In genomic region chr13:98098511-98098910, GRCh38 we compare ENCODE assay signal across 25 cellular contexts. TPM values are rescaled to one million over a fixed set of nuclear protein-coding genes. Genes with fewer than 3 reads are reported as not detected.
DNase-seq lines count a peak whose midpoint lies in the region; ATAC-seq and TF ChIP-seq lines count a peak whose summit lies in the region.
"Had no signal": no experiment of that assay in that cellular context is flagged by ENCODE, and none has a peak within 500 bp of the region (broad histone marks: within the 10 kb centered on the region; RNA-seq: fewer than 3 reads in every experiment).

No MANE protein-coding gene starts in this region.

- H3K4me3 Mint-ChIP-seq in nephron, result peak overlapping the region in 1 of 3 experiments; percentile 4
- no peak overlapping the region for H3K4me3 Mint-ChIP-seq in activated T-cell treated with anti-CD3 and anti-CD28 coated beads, Interleukin-2, amount 50 U/mL, for 72 hours
- H3K4me3 Mint-ChIP-seq: activated CD4-positive, alpha-beta memory T cell treated with anti-CD3 and anti-CD28 coated beads for 36 hours; activated naive CD8-positive, alpha-beta T cell treated with anti-CD3 and anti-CD28 coated beads, Interleukin-2, amount 10 ng/mL, durations not matched to agents 7 days and 5 days; T-cell had no signal

- peaks cover 23% of the 10 kb centered on the region for H3K4me1 Mint-ChIP-seq in nephron
- H3K4me1 Mint-ChIP-seq in activated T-cell treated with anti-CD3 and anti-CD28 coated beads, Interleukin-2, amount 50 U/mL, for 72 hours (ENCODE audit: low read depth), result no peaks in the 10 kb centered on the region
- H3K4me1 Mint-ChIP-seq: activated naive CD8-positive, alpha-beta T cell treated with anti-CD3 and anti-CD28 coated beads, Interleukin-2, amount 10 ng/mL, durations not matched to agents 7 days and 5 days; T-cell had no signal

- H3K9me3 ChIP-seq in heart left ventricle, result no peaks in the 10 kb centered on the region
- H3K9me3 ChIP-seq: body of pancreas, gastroesophageal sphincter, mucosa of descending colon, Peyer's patch, tibial artery had no signal

- no peak for TF ChIP-seq POLR2A in heart left ventricle (IDR thresholded peaks at IDR 0.05)

- no peak overlapping the region for H3K4me3 ChIP-seq in heart left ventricle
- H3K4me3 ChIP-seq: body of pancreas, gastroesophageal sphincter, mucosa of descending colon, Peyer's patch, tibial artery had no signal

- peaks cover 15% of the 10 kb centered on the region for H3K9me3 Mint-ChIP-seq in nephron
- peaks cover 0 to under 1% of the 10 kb centered on the region in 2 donors for H3K9me3 Mint-ChIP-seq in activated T-cell treated with anti-CD3 and anti-CD28 coated beads, Interleukin-2, amount 50 U/mL, for 72 hours
- H3K9me3 Mint-ChIP-seq: activated CD4-positive, alpha-beta memory T cell treated with anti-CD3 and anti-CD28 coated beads for 36 hours; activated naive CD8-positive, alpha-beta T cell treated with anti-CD3 and anti-CD28 coated beads, Interleukin-2, amount 10 ng/mL, durations not matched to agents 7 days and 5 days; T-cell had no signal

- no peaks in the 10 kb centered on the region for H3K4me1 ChIP-seq in heart left ventricle
- H3K4me1 ChIP-seq: body of pancreas, gastroesophageal sphincter, Peyer's patch had no signal

- no peak overlapping the region for H3K27ac ChIP-seq in heart left ventricle
- H3K27ac ChIP-seq: body of pancreas, gastroesophageal sphincter, Peyer's patch, tibial artery had no signal

- peak overlapping the region; percentile 86 to 97 (median 87) for H3K27ac Mint-ChIP-seq in nephron
- no peak overlapping the region for H3K27ac Mint-ChIP-seq in activated T-cell treated with anti-CD3 and anti-CD28 coated beads, Interleukin-2, amount 50 U/mL, for 72 hours
- H3K27ac Mint-ChIP-seq: activated CD4-positive, alpha-beta memory T cell treated with anti-CD3 and anti-CD28 coated beads for 36 hours; activated naive CD8-positive, alpha-beta T cell treated with anti-CD3 and anti-CD28 coated beads, Interleukin-2, amount 10 ng/mL, durations not matched to agents 7 days and 5 days; T-cell had no signal

- 78 to 86% (median 84%) methylated on average over 7 of the region's 7 CpGs for WGBS in heart left ventricle, 4 donors

- H3K36me3 Mint-ChIP-seq in nephron (ENCODE audit: low read depth), result peaks cover 5% of the 10 kb centered on the region
- no peaks in the 10 kb centered on the region for H3K36me3 Mint-ChIP-seq in activated T-cell treated with anti-CD3 and anti-CD28 coated beads, Interleukin-2, amount 50 U/mL, for 72 hours (ENCODE audit: insufficient read depth in 2 of 2)
- H3K36me3 Mint-ChIP-seq: activated CD4-positive, alpha-beta memory T cell treated with anti-CD3 and anti-CD28 coated beads for 36 hours; activated naive CD8-positive, alpha-beta T cell treated with anti-CD3 and anti-CD28 coated beads, Interleukin-2, amount 10 ng/mL, durations not matched to agents 7 days and 5 days; T-cell had no signal

- DNase-seq in AG08395 (ENCODE audit: low spot score) (peak; percentile 57), HS-5 (ENCODE audit: low read depth) (peak; percentile 32), dedifferentiated amniotic fluid mesenchymal stem cell (ENCODE audit: extremely low spot score) (peak; percentile 16), heart left ventricle (no peak), NCI-H2196 treated with DMSO at 0.1 percent for 48 hours (lab: John Stamatoyannopoulos, UW; ENCODE audit: unreplicated experiment) (no peak)
- DNase-seq in activated T-cell treated with anti-CD3 and anti-CD28 coated beads, Interleukin-2, amount 50 U/mL, for 72 hours, result no peak
- DNase-seq: activated CD4-positive, alpha-beta memory T cell treated with anti-CD3 and anti-CD28 coated beads for 36 hours; activated naive CD8-positive, alpha-beta T cell treated with anti-CD3 and anti-CD28 coated beads, Interleukin-2, amount 10 ng/mL, durations not matched to agents 7 days and 5 days; body of pancreas; C1 segment of cervical spinal cord; mucosa of descending colon; NCI-H1048; NCI-H187 treated with DMSO at 0.1 percent for 48 hours; NCI-H526; Peyer's patch; SIG-M5; stimulated activated CD4-positive, alpha-beta T cell treated with anti-CD3 and anti-CD28 coated beads, Interleukin-15, amount 100 ng/mL, for 24 hours; stimulated activated naive CD8-positive, alpha-beta T cell treated with anti-CD3 and anti-CD28 coated beads, Interleukin-15, Interleukin-2, amounts not matched to agents 100 U/mL and 50 U/mL, for 24 hours; T-cell; tibial artery had no signal

- no peak for TF ChIP-seq CTCF in nephron (IDR thresholded peaks at IDR 0.05; ENCODE audit: unreplicated experiment in 3 of 3)
- TF ChIP-seq CTCF in heart left ventricle (IDR thresholded peaks at IDR 0.05), result no peak

- H3K27me3 Mint-ChIP-seq in nephron (ENCODE audit: low read depth), result no peaks in the 10 kb centered on the region
- no peaks in the 10 kb centered on the region for H3K27me3 Mint-ChIP-seq in activated T-cell treated with anti-CD3 and anti-CD28 coated beads, Interleukin-2, amount 50 U/mL, for 72 hours (ENCODE audit: low read depth)
- H3K27me3 Mint-ChIP-seq: activated CD4-positive, alpha-beta memory T cell treated with anti-CD3 and anti-CD28 coated beads for 36 hours had no signal

- ATAC-seq in activated T-cell treated with anti-CD3 and anti-CD28 coated beads, Interleukin-2, amount 50 U/mL, for 72 hours (replicated peaks in 1 of 2), result no peak
- ATAC-seq in heart left ventricle (no peak), GM21786 (IDR thresholded peaks at IDR 0.05; ENCODE audit: unreplicated experiment) (no peak)
- ATAC-seq: body of pancreas; gastroesophageal sphincter; HepG2; mucosa of descending colon; sciatic nerve; stimulated activated naive CD8-positive, alpha-beta T cell treated with anti-CD3 and anti-CD28 coated beads, Interleukin-15, Interleukin-2, amounts not matched to agents 100 U/mL and 50 U/mL, for 24 hours; T-cell had no signal

- intact Hi-C loops in heart left ventricle (cut with DNase I), result no loop called here

- H3K36me3 ChIP-seq in heart left ventricle, result no peaks in the 10 kb centered on the region
- H3K36me3 ChIP-seq: gastroesophageal sphincter, Peyer's patch, tibial artery had no signal

- H3K27me3 ChIP-seq in heart left ventricle, result no peaks in the 10 kb centered on the region
- H3K27me3 ChIP-seq: body of pancreas, gastroesophageal sphincter, Peyer's patch had no signal

RNA-seq across cellular contexts. Expression of gene FARP1, which starts 44.4 kb away (rescaled TPM):
- 1 to 10 TPM in 1 of 2 donors, under 1 TPM in 1; 0.55 to 2.4 TPM for total RNA-seq in activated T-cell treated with anti-CD3 and anti-CD28 coated beads, Interleukin-2, amount 50 U/mL, for 72 hours
- 10 to 100 TPM in 8 of 9 donors, 1 to 10 TPM in 1; 9.4 to 51.8 (median 28.0) TPM for total RNA-seq in heart left ventricle
- 10 to 100 TPM in 1 of 2 donors, 1 to 10 TPM in 1; 7.7 to 18.4 TPM for polyA plus RNA-seq in heart left ventricle

Comparison
In these comparisons a context has a peak if more than half of its experiments do, and no peak if none do; other contexts are left out.
1. DNase-seq: peak in AG08395 (single experiment), HS-5 (single experiment) and dedifferentiated amniotic fluid mesenchymal stem cell (single experiment); none in activated T-cell treated with anti-CD3 and anti-CD28 coated beads, Interleukin-2, amount 50 U/mL, for 72 hours (0 of 2), heart left ventricle (0 of 5) and NCI-H2196 treated with DMSO at 0.1 percent for 48 hours (single experiment).